Comparison of ENCODE assay signal across 11 cellular contexts in genomic region chr10:30488319-30488718, GRCh38. TPM values are rescaled to one million over a fixed set of nuclear protein-coding genes. Genes with fewer than 3 reads are reported as not detected.
A peak's percentile ranks its signal among the peaks of the same experiment; 100 is the strongest.
DNase-seq lines count a peak whose midpoint lies in the region; ATAC-seq and TF ChIP-seq lines count a peak whose summit lies in the region.
"Had no signal": no experiment of that assay in that cellular context is flagged by ENCODE, and none has a peak within 500 bp of the region (broad histone marks: within the 10 kb centered on the region; RNA-seq: fewer than 3 reads in every experiment).

No MANE protein-coding gene starts in this region.

- no peaks in the 10 kb centered on the region for H3K9me2 ChIP-seq in OCI-LY7 (ENCODE audit: insufficient read depth, low read length)

- DNase-seq in heart left ventricle (no peak), cardiac septum (ENCODE audit: low spot score) (no peak), OCI-LY7 (ENCODE audit: low spot score) (peak; percentile 66), left lung (no peak), NCI-H1417 treated with DMSO at 0.1 percent for 48 hours (lab: John Stamatoyannopoulos, UW) (no peak), NCI-H82 (lab: John Stamatoyannopoulos, UW) (no peak), NCI-H2107 (lab: John Stamatoyannopoulos, UW) (no peak)
- DNase-seq: NCI-H2029 treated with DMSO at 0.1 percent for 48 hours had no signal

- no peaks in the 10 kb centered on the region for H3K79me2 ChIP-seq in OCI-LY7 (ENCODE audit: insufficient read depth, low read depth, low read length)

- peaks cover 0 to 4% (median 0%) of the 10 kb centered on the region in 9 donors for H3K27me3 ChIP-seq in heart left ventricle
- H3K27me3 ChIP-seq in left lung, result no peaks in the 10 kb centered on the region

- no peaks in the 10 kb centered on the region for H4K20me1 ChIP-seq in OCI-LY7 (ENCODE audit: insufficient read depth, low read length)

- H3K9me3 ChIP-seq in heart left ventricle (peaks cover 0 to 8% (median 0%) of the 10 kb centered on the region in 12 donors), OCI-LY7 (ENCODE audit: low read length) (0 out of 2 replicates have a peak, but pooled peaks cover 7% of the 10 kb centered on the region), left lung (peaks cover 0 to 4% of the 10 kb centered on the region in 2 donors)

- TF ChIP-seq POLR2A in heart left ventricle (IDR thresholded peaks at IDR 0.05), result no peak

- ATAC-seq in heart left ventricle (peak in 3 of 4 donors; percentile 24 to 73 (median 53)), left lung (peak; percentile 60), GM18858 (IDR thresholded peaks at IDR 0.05; ENCODE audit: unreplicated experiment) (no peak)
- ATAC-seq: A549 had no signal

- H3K36me3 ChIP-seq in heart left ventricle (no peaks in the 10 kb centered on the region), OCI-LY7 (ENCODE audit: insufficient read depth, low read length) (no peaks in the 10 kb centered on the region), left lung (no peaks in the 10 kb centered on the region)

- peak overlapping the region; percentile 77 for H3K4me2 ChIP-seq in OCI-LY7 (ENCODE audit: low read length)
- H3K4me2 ChIP-seq: A549, smooth muscle cell had no signal

- H2AFZ ChIP-seq in OCI-LY7 (ENCODE audit: low read length), result peak overlapping the region; percentile 94

- no peak overlapping the region for H3K4me3 ChIP-seq in heart left ventricle
- peak overlapping the region; percentile 36 for H3K4me3 ChIP-seq in OCI-LY7 (ENCODE audit: low read depth, low read length, poor library complexity, severe bottlenecking)
- no peak overlapping the region for H3K4me3 ChIP-seq in left lung
- H3K4me3 ChIP-seq: A549, smooth muscle cell had no signal

- CTCF ChIA-PET in OCI-LY7 (lab: Charles Lee; ENCODE audit: unreplicated experiment), result interaction anchor here (0.9 kb wide), 1 partner anchor 41 kb away, joined by 3 read pairs; no protein-coding TSS in a partner anchor

- 52 to 68% (median 57%) methylated on average over 6 of the region's 6 CpGs for WGBS in heart left ventricle, 4 donors

- peaks cover 0 to 64% (median 0%) of the 10 kb centered on the region in 12 donors for H3K4me1 ChIP-seq in heart left ventricle
- peaks cover 59% of the 10 kb centered on the region for H3K4me1 ChIP-seq in OCI-LY7 (ENCODE audit: insufficient read depth, low read length, poor library complexity, severe bottlenecking)
- peaks cover 0 to 58% of the 10 kb centered on the region in 2 donors for H3K4me1 ChIP-seq in left lung

- no TSS peak for BruUV-seq in OCI-LY7 (replicated peaks; lab: Mats Ljungman, UMichigan)

- intact Hi-C loops in heart left ventricle (cut with DNase I), result no loop called here
- intact Hi-C loops in cardiac septum (cut with DNase I), result no loop called here
- intact Hi-C loops in OCI-LY7 (cut with micrococcal nuclease; ENCODE audit: unreplicated experiment), result loop anchor here (2.0 kb wide), 1 partner anchor 52 kb away; no protein-coding TSS in a partner anchor
- intact Hi-C loops in left lung (cut with DNase I), result no loop called here

- H3K27ac ChIP-seq in heart left ventricle (peak overlapping the region in 1 of 12 donors; percentile 91), OCI-LY7 (ENCODE audit: low read depth, low read length, poor library complexity, severe bottlenecking) (peak overlapping the region; percentile 55), left lung (peak overlapping the region in 1 of 2 donors; percentile 75)
- H3K27ac ChIP-seq: A549 had no signal

- TF ChIP-seq CTCF in heart left ventricle (IDR thresholded peaks at IDR 0.05), result no peak
- no peak for TF ChIP-seq CTCF in OCI-LY7 (conservative IDR thresholded peaks at IDR 0.05; ENCODE audit: low read length)
- TF ChIP-seq CTCF in left lung (IDR thresholded peaks at IDR 0.05), result no peak

- POLR2A ChIA-PET in OCI-LY7 (lab: Charles Lee), result interaction anchor here (0.6 to 3.1 kb wide), 12 partner anchors 9 to 66 kb away, joined by 3 to 26 read pairs (median 6); no protein-coding TSS in a partner anchor

RNA-seq across cellular contexts. Expression of gene MAP3K8, which starts 54.3 kb away (rescaled TPM):
- total RNA-seq in heart left ventricle (10 to 100 TPM in 3 of 9 donors, 1 to 10 TPM in 6; 4.2 to 39.0 (median 5.8) TPM), cardiac septum (6.1 TPM), OCI-LY7 (2022) (21.6 and 21.9 TPM in 2 replicates), left lung (10 to 100 TPM; 25.2 to 57.3 TPM)
- polyA plus RNA-seq in heart left ventricle, result 1 to 10 TPM; 3.6 to 6.0 TPM
- 5.0 and 10.8 TPM in 2 replicates for total RNA-seq in OCI-LY7 (2014; rRNA removed; shearing (Covaris generic))
